15 cellular contexts compared by ENCODE assay signal in the genomic region with DNA sequence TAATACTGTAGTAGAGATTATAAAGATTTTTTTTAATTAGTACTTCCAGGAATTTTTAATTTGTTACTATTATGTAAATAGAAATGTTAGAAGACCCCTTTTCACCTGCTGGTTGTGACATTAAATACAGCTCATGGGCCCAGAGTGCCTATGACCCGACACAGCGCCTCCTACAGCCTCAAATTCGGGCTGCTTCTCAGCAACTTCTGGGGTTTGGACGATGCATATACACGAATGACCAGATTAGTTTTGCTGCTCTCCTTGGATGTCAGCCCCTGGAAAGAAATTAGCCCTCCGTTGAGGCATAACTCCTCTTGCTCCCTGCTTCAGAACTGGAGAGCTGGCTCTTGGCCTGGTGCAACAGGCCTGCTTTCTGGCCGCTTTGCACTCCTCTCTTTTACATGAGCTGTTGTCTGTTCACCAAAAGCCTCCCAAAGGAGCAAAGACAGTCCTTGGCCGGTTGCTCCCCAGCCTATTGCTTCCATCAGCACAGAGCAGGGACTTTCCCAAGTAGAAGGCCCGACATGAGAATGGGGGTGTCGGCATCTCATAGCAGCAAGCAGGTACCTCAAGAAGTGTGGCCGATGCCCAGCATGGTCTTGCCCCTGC. TPM values are rescaled to one million over a fixed set of nuclear protein-coding genes. Genes with fewer than 3 reads are reported as not detected.
DNase-seq lines count a peak whose midpoint lies in the region; ATAC-seq and TF ChIP-seq lines count a peak whose summit lies in the region.
"Had no signal": no experiment of that assay in that cellular context is flagged by ENCODE, and none has a peak within 500 bp of the region (broad histone marks: within the 10 kb centered on the region; RNA-seq: fewer than 3 reads in every experiment).

No MANE protein-coding gene starts in this region.

- no peak overlapping the region for H3K23ac ChIP-seq in mesendoderm (ENCODE audit: low read length)

- H3K18ac ChIP-seq in mesendoderm (ENCODE audit: low read length): no peak overlapping the region

- H3K9me3 ChIP-seq in right atrium auricular region (no peaks in the 10 kb centered on the region), endodermal cell (ENCODE audit: control insufficient read depth, low read length) (no peaks in the 10 kb centered on the region), aorta (ENCODE audit: control insufficient read depth, low read length) (no peaks in the 10 kb centered on the region)
- H3K9me3 ChIP-seq: tibial nerve had no signal

- H3K27ac Mint-ChIP-seq in endodermal cell: no peak overlapping the region
- H3K27ac Mint-ChIP-seq: activated CD8-positive, alpha-beta memory T cell treated with anti-CD3 and anti-CD28 coated beads, Interleukin-2, amount 10 ng/mL, durations not matched to agents 7 days and 5 days; activated naive CD4-positive, alpha-beta T cell treated with anti-CD3 and anti-CD28 coated beads, Interleukin-2, amount 50 U/mL, for 24 hours had no signal

- no peak overlapping the region for H2BK5ac ChIP-seq in mesendoderm (ENCODE audit: low read length)

- H3K4ac ChIP-seq in mesendoderm (ENCODE audit: low read depth, low read length): no peak overlapping the region

- ATAC-seq in Right ventricle myocardium inferior: peak; percentile 89
- ATAC-seq in aorta (ENCODE audit: low FRiP score): peak; percentile 64
- ATAC-seq: activated CD8-positive, alpha-beta memory T cell treated with anti-CD3 and anti-CD28 coated beads, Interleukin-2, amount 10 ng/mL, durations not matched to agents 7 days and 5 days; esophagus mucosa had no signal

- no peak overlapping the region for H3K4me3 ChIP-seq in right atrium auricular region
- H3K4me3 ChIP-seq in endodermal cell (ENCODE audit: low read length): no peak overlapping the region
- no peak overlapping the region for H3K4me3 ChIP-seq in mesendoderm (ENCODE audit: low read length)
- H3K4me3 ChIP-seq in aorta (ENCODE audit: low read length in 2 of 2): no peak overlapping the region
- H3K4me3 ChIP-seq: tibial nerve had no signal

- no peaks in the 10 kb centered on the region for H3K79me2 ChIP-seq in mesendoderm (ENCODE audit: control insufficient read depth, insufficient read depth, low read length)

- no peak overlapping the region for H4K5ac ChIP-seq in mesendoderm (ENCODE audit: low read length)

- no peak overlapping the region for H3K4me2 ChIP-seq in mesendoderm (ENCODE audit: low read length)

- H3K56ac ChIP-seq in mesendoderm (ENCODE audit: low read length): no peak overlapping the region

- peaks cover 8% of the 10 kb centered on the region for H3K4me1 Mint-ChIP-seq in endodermal cell
- H3K4me1 Mint-ChIP-seq: activated CD8-positive, alpha-beta memory T cell treated with anti-CD3 and anti-CD28 coated beads, Interleukin-2, amount 10 ng/mL, durations not matched to agents 7 days and 5 days; activated naive CD4-positive, alpha-beta T cell treated with anti-CD3 and anti-CD28 coated beads, Interleukin-2, amount 50 U/mL, for 24 hours had no signal

- no peak overlapping the region for H2AK5ac ChIP-seq in mesendoderm (ENCODE audit: low read length)

- H3K9ac ChIP-seq in endodermal cell (ENCODE audit: extremely low read depth, low read length, poor library complexity, severe bottlenecking) (no peak overlapping the region), mesendoderm (ENCODE audit: low read length) (no peak overlapping the region)

- H3K27me3 Mint-ChIP-seq in endodermal cell (ENCODE audit: insufficient read depth): no peaks in the 10 kb centered on the region
- H3K27me3 Mint-ChIP-seq: activated naive CD4-positive, alpha-beta T cell treated with anti-CD3 and anti-CD28 coated beads, Interleukin-2, amount 50 U/mL, for 24 hours had no signal

- H3K36me3 ChIP-seq in right atrium auricular region (no peaks in the 10 kb centered on the region), endodermal cell (ENCODE audit: control insufficient read depth, insufficient read depth, low read length) (no peaks in the 10 kb centered on the region), mesendoderm (ENCODE audit: control insufficient read depth, insufficient read depth, low read length) (no peaks in the 10 kb centered on the region), aorta (ENCODE audit: control insufficient read depth in 1 of 2, insufficient read depth in 2 of 2, low read length in 1 of 2) (peaks cover 0 to 2% of the 10 kb centered on the region in 2 donors)
- H3K36me3 ChIP-seq: tibial nerve had no signal

- H3K4me3 Mint-ChIP-seq in endodermal cell: no peak overlapping the region
- H3K4me3 Mint-ChIP-seq: activated CD8-positive, alpha-beta memory T cell treated with anti-CD3 and anti-CD28 coated beads, Interleukin-2, amount 10 ng/mL, durations not matched to agents 7 days and 5 days; activated naive CD4-positive, alpha-beta T cell treated with anti-CD3 and anti-CD28 coated beads, Interleukin-2, amount 50 U/mL, for 24 hours had no signal

- no peaks in the 10 kb centered on the region for H3K9me3 Mint-ChIP-seq in endodermal cell
- H3K9me3 Mint-ChIP-seq: activated naive CD4-positive, alpha-beta T cell treated with anti-CD3 and anti-CD28 coated beads, Interleukin-2, amount 50 U/mL, for 24 hours had no signal

- no peaks in the 10 kb centered on the region for H3K79me1 ChIP-seq in mesendoderm (ENCODE audit: low read length)

- WGBS in endodermal cell (ENCODE audit: insufficient coverage in 1 of 2, insufficient read length in 1 of 2), 2 experiments: 89 to 100% methylated on average over 7 to 11 of the region's 11 CpGs
- no CpG with 5 or more reads among the region's 11 CpGs for WGBS in mesendoderm (ENCODE audit: extremely low coverage, insufficient coverage, low lambda C conversion rate)
- 91 to 92% methylated on average over 11 of the region's 11 CpGs for WGBS in aorta, 2 donors

- H3K36me3 Mint-ChIP-seq in endodermal cell (ENCODE audit: low read depth): no peaks in the 10 kb centered on the region
- H3K36me3 Mint-ChIP-seq: activated CD8-positive, alpha-beta memory T cell treated with anti-CD3 and anti-CD28 coated beads, Interleukin-2, amount 10 ng/mL, durations not matched to agents 7 days and 5 days had no signal

- no peak overlapping the region for H4K8ac ChIP-seq in mesendoderm (ENCODE audit: low read depth, low read length)

- H2BK15ac ChIP-seq in mesendoderm (replicated peaks; ENCODE audit: low read depth): no peak overlapping the region

- TF ChIP-seq CTCF in right atrium auricular region (IDR thresholded peaks at IDR 0.05): peak in 1 of 2 donors; percentile 19
- peak; percentile 80 for TF ChIP-seq CTCF in endodermal cell (conservative IDR thresholded peaks at IDR 0.05)

- intact Hi-C loops in Right ventricle myocardium inferior (cut with DNase I) (no loop called here), aorta (cut with DNase I) (loop anchor here in 1 of 2 donors (10.0 kb wide), 1 partner anchor 590 kb away; a partner anchor contains a TSS)

- H3K27ac ChIP-seq in right atrium auricular region (peak overlapping the region in 1 of 2 donors; percentile 35), endodermal cell (ENCODE audit: low read depth, low read length) (no peak overlapping the region), mesendoderm (ENCODE audit: low read depth, low read length) (no peak overlapping the region), aorta (ENCODE audit: low read depth in 1 of 2, low read length in 2 of 2) (no peak overlapping the region)

- DNase-seq in Right ventricle myocardium inferior (ENCODE audit: missing footprints) (no peak), right atrium auricular region (ENCODE audit: low spot score) (no peak), endodermal cell (peak; percentile 77), mesendoderm (peak; percentile 43), aorta (no peak), COR-L47 (lab: John Stamatoyannopoulos, UW) (no peak), epidermal melanocyte (ENCODE audit: insufficient read length, low spot score) (no peak), NCI-H2029 (lab: John Stamatoyannopoulos, UW) (no peak)
- DNase-seq: 8988T; activated CD8-positive, alpha-beta memory T cell treated with anti-CD3 and anti-CD28 coated beads, Interleukin-2, amount 10 ng/mL, durations not matched to agents 7 days and 5 days; cerebellar nuclear complex; NCI-H510A had no signal

- H3K27me3 ChIP-seq in right atrium auricular region: no peaks in the 10 kb centered on the region
- H3K27me3 ChIP-seq in endodermal cell (ENCODE audit: control insufficient read depth, insufficient read depth, low read length, poor library complexity, severe bottlenecking): no peaks in the 10 kb centered on the region
- H3K27me3 ChIP-seq in mesendoderm (ENCODE audit: insufficient read depth, low read length, poor library complexity): no peaks in the 10 kb centered on the region
- no peaks in the 10 kb centered on the region for H3K27me3 ChIP-seq in aorta (ENCODE audit: control insufficient read depth in 1 of 2, insufficient read depth in 2 of 2, low read length in 1 of 2)
- H3K27me3 ChIP-seq: tibial nerve had no signal

- H2BK120ac ChIP-seq in mesendoderm (ENCODE audit: low read depth, low read length): no peak overlapping the region

- H3K4me1 ChIP-seq in right atrium auricular region (peaks cover 0 to 19% of the 10 kb centered on the region in 2 donors), endodermal cell (ENCODE audit: control insufficient read depth, insufficient read depth, low read length) (no peaks in the 10 kb centered on the region), mesendoderm (ENCODE audit: control insufficient read depth, low read depth, low read length) (no peaks in the 10 kb centered on the region), aorta (ENCODE audit: control insufficient read depth in 1 of 2, insufficient read depth in 2 of 2, low read length in 2 of 2) (peaks cover 0 to 2% of the 10 kb centered on the region in 2 donors)

RNA-seq across cellular contexts. Expression of a gene that starts 3.3 kb away (rescaled TPM):
- 0.78 TPM for total RNA-seq in Right ventricle myocardium inferior
- 1 to 10 TPM; 1.6 to 3.1 TPM for total RNA-seq in right atrium auricular region
- total RNA-seq in endodermal cell: 1 to 10 TPM; 1.4 to 2.2 TPM
- polyA plus RNA-seq in endodermal cell (2013, experiment 1 of 2): 1.7 TPM
- 1.7 TPM for polyA plus RNA-seq in endodermal cell (2013, experiment 2 of 2)
- 0.35 TPM for polyA plus RNA-seq in mesendoderm (2013, experiment 1 of 2)
- polyA plus RNA-seq in mesendoderm (2013, experiment 2 of 2): 0.32 TPM
- under 1 TPM; 0.63 to 0.75 TPM for total RNA-seq in aorta
- polyA plus RNA-seq in aorta: under 1 TPM in 1 of 2 donors, not detected in 1; 0.95 TPM

Comparison
In these comparisons a context has a peak if more than half of its experiments do, and no peak if none do; other contexts are left out.
1. DNase-seq: peak in endodermal cell (single experiment) and mesendoderm (single experiment); none in Right ventricle myocardium inferior (single experiment), right atrium auricular region (single experiment), aorta (0 of 2), COR-L47 (single experiment), epidermal melanocyte (single experiment) and NCI-H2029 (single experiment).